In genomic region chr10:59557052-59557451, GRCh38 we compare ENCODE assay signal across 15 cellular contexts.
DNase-seq lines count a peak whose midpoint lies in the region; ATAC-seq, FAIRE-seq and TF ChIP-seq lines count a peak whose summit lies in the region.
"Had no signal": no experiment of that assay in that cellular context is flagged by ENCODE, and none has a peak within 500 bp of the region (broad histone marks: within the 10 kb centered on the region; RNA-seq: fewer than 3 reads in every experiment).

No MANE protein-coding gene starts in this region.

- peak overlapping the region; percentile 53 for H3K4me3 Mint-ChIP-seq in neural crest cell
- H3K4me3 Mint-ChIP-seq: activated CD8-positive, alpha-beta memory T cell treated with anti-CD3 and anti-CD28 coated beads, Interleukin-2, amount 10 ng/mL, durations not matched to agents 7 days and 5 days had no signal

- no peaks in the 10 kb centered on the region for H3K9me3 ChIP-seq in Peyer's patch

- H3K36me3 ChIP-seq in H7 (replicated peaks; ENCODE audit: control insufficient read depth, insufficient read depth, low read length): no peaks in the 10 kb centered on the region
- H3K36me3 ChIP-seq in Peyer's patch: no peaks in the 10 kb centered on the region

- TF ChIP-seq CTCF in choroid plexus epithelial cell (conservative IDR thresholded peaks at IDR 0.05; ENCODE audit: low read depth, low read length) (no peak), neural crest cell (conservative IDR thresholded peaks at IDR 0.05) (no peak), Peyer's patch (IDR thresholded peaks at IDR 0.05) (no peak)

- H3K27ac Mint-ChIP-seq in neural crest cell (ENCODE audit: unreplicated experiment): no peak overlapping the region
- H3K27ac Mint-ChIP-seq: activated CD8-positive, alpha-beta memory T cell treated with anti-CD3 and anti-CD28 coated beads, Interleukin-2, amount 10 ng/mL, durations not matched to agents 7 days and 5 days had no signal

- no peak overlapping the region for H3K27ac ChIP-seq in Peyer's patch
- H3K27ac ChIP-seq: epithelial cell of prostate had no signal

- DNase-seq in H7: peak; percentile 26
- DNase-seq in NCI-H524 (lab: John Stamatoyannopoulos, UW): peak; percentile 41 to 59
- DNase-seq in choroid plexus epithelial cell (ENCODE audit: low read depth): peak; percentile 3
- no peak for DNase-seq in neural crest cell (ENCODE audit: low read depth, low spot score)
- DNase-seq in GM19239 (ENCODE audit: insufficient read length, low spot score): no peak
- DNase-seq in stimulated activated CD4-positive, alpha-beta T cell treated with anti-CD3 and anti-CD28 coated beads, Interleukin-4, amount 100 ng/mL, for 4 hours: no peak
- DNase-seq in Peyer's patch: no peak
- DNase-seq: activated CD4-positive, alpha-beta T cell treated with anti-CD3 and anti-CD28 coated beads for 1 hour; activated CD8-positive, alpha-beta memory T cell treated with anti-CD3 and anti-CD28 coated beads, Interleukin-2, amount 10 ng/mL, durations not matched to agents 7 days and 5 days; islet precursor cell; NCI-H2081; Right ventricle myocardium superior had no signal

- H3K9me3 Mint-ChIP-seq in neural crest cell: no peaks in the 10 kb centered on the region

- peaks cover 36% of the 10 kb centered on the region for H3K4me1 Mint-ChIP-seq in neural crest cell
- H3K4me1 Mint-ChIP-seq: activated CD8-positive, alpha-beta memory T cell treated with anti-CD3 and anti-CD28 coated beads, Interleukin-2, amount 10 ng/mL, durations not matched to agents 7 days and 5 days had no signal

- H3K27me3 Mint-ChIP-seq in neural crest cell (ENCODE audit: low read depth): no peaks in the 10 kb centered on the region
- H3K27me3 Mint-ChIP-seq: activated CD8-positive, alpha-beta memory T cell treated with anti-CD3 and anti-CD28 coated beads, Interleukin-2, amount 10 ng/mL, durations not matched to agents 7 days and 5 days had no signal

- H3K4me1 ChIP-seq in Peyer's patch: no peaks in the 10 kb centered on the region

- no peak for TF ChIP-seq POLR2A in Peyer's patch (IDR thresholded peaks at IDR 0.05)

- H3K4me3 ChIP-seq in H7 (ENCODE audit: insufficient read depth, low read depth, low read length) (no peak overlapping the region), choroid plexus epithelial cell (ENCODE audit: low read depth, low read length) (no peak overlapping the region), Peyer's patch (no peak overlapping the region)

- H3K36me3 Mint-ChIP-seq in neural crest cell (ENCODE audit: low read depth): no peaks in the 10 kb centered on the region
- H3K36me3 Mint-ChIP-seq: activated CD8-positive, alpha-beta memory T cell treated with anti-CD3 and anti-CD28 coated beads, Interleukin-2, amount 10 ng/mL, durations not matched to agents 7 days and 5 days had no signal

- H3K27me3 ChIP-seq in H7 (ENCODE audit: control insufficient read depth, insufficient read depth, low read length) (no peaks in the 10 kb centered on the region), Peyer's patch (no peaks in the 10 kb centered on the region)

- FAIRE-seq in GM19239 (lab: Jason Lieb, UNC): no peak
- FAIRE-seq: colon had no signal

- no peak for ATAC-seq in GM21423 (IDR thresholded peaks at IDR 0.05; ENCODE audit: unreplicated experiment)
- ATAC-seq: activated CD8-positive, alpha-beta memory T cell treated with anti-CD3 and anti-CD28 coated beads, Interleukin-2, amount 10 ng/mL, durations not matched to agents 7 days and 5 days had no signal

Comparison
In these comparisons a context has a peak if more than half of its experiments do, and no peak if none do; other contexts are left out.
1. DNase-seq: peak in H7 (single experiment), NCI-H524 (2 of 2) and choroid plexus epithelial cell (single experiment); none in neural crest cell (single experiment), GM19239 (single experiment), stimulated activated CD4-positive, alpha-beta T cell treated with anti-CD3 and anti-CD28 coated beads, Interleukin-4, amount 100 ng/mL, for 4 hours (0 of 2) and Peyer's patch (0 of 3).